8 cellular contexts compared by ENCODE assay signal in the genomic region with DNA sequence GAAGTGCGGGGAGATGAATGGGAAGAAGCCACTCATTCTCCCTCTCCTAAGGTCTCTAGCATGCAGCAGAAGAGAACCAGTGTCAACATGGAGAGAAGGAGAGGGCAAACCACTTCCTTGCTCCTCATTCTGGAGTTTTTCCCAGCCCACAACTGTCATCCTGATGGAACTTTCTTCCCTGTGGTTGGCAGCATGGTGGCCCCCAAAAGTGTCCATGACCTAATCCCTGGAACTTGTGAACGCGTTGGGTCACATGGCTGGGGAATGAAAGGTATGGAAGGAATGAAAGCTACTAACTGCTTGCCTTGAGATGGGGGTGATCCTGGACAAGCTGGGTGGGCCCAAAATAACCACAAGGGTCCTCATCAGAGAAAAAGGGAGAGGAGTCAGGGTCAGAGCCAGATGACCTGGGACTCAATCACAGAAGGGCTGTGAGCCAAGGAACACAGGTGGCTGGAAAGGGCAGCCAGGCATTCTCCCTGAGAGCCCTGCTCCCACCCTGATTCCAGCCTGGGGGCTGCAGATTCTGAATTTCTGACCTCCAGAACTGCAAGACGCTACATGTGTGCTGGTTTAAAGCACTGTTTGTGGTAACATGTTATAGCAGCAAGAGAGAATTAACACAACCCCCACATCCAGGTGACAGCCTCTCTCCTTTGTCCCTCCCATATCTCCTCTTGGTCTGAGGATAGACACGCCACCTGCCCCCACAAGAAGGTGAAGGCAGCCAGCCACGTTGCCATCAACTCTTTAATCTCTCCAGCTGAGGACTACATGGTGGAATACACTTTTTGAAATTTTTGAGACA.
A peak's percentile ranks its signal among the peaks of the same experiment; 100 is the strongest.
DNase-seq lines count a peak whose midpoint lies in the region; TF ChIP-seq lines count a peak whose summit lies in the region.

No MANE protein-coding gene starts in this region.

- peak overlapping the region; percentile 97 for H3K27ac Mint-ChIP-seq in nephron progenitor cell

- TF ChIP-seq CTCF in dorsolateral prefrontal cortex (IDR thresholded peaks at IDR 0.05 in 54 of 56, conservative IDR thresholded peaks at IDR 0.05 in 2 of 56; ENCODE audit: low read depth in 1 of 56, partially characterized antibody in 56 of 56) = no peak
- TF ChIP-seq CTCF in nephron progenitor cell (IDR thresholded peaks at IDR 0.05) = no peak

- peaks cover 48% of the 10 kb centered on the region for H3K4me1 ChIP-seq in BLaER1

- H3K36me3 ChIP-seq in BLaER1 = peaks cover 60% of the 10 kb centered on the region
- H3K36me3 ChIP-seq in MG63 = no peaks in the 10 kb centered on the region; the same call in 1 of the 2 replicates

- H3K9me3 ChIP-seq in BLaER1 (peaks cover 3% of the 10 kb centered on the region; the same call in 1 of the 2 replicates), MG63 (no peaks in the 10 kb centered on the region)

- no peaks in the 10 kb centered on the region for H3K27me3 ChIP-seq in BLaER1
- no peaks in the 10 kb centered on the region for H3K27me3 ChIP-seq in MG63
- no peaks in the 10 kb centered on the region for H3K27me3 ChIP-seq in dorsolateral prefrontal cortex

- peak overlapping the region; percentile 67 for H3K9ac ChIP-seq in BLaER1

- H3K27ac ChIP-seq in BLaER1 (peak overlapping the region; percentile 68), dorsolateral prefrontal cortex (peak overlapping the region in 58 of 59 donors; percentile 49 to 90 (median 80))

- H3K27me3 Mint-ChIP-seq in nephron progenitor cell (ENCODE audit: low read depth, poor library complexity) = peaks cover 3% of the 10 kb centered on the region

- peaks cover 57% of the 10 kb centered on the region for H3K36me3 Mint-ChIP-seq in nephron progenitor cell (ENCODE audit: low read depth)

- DNase-seq in MG63 (peak; percentile 31), dorsolateral prefrontal cortex (peak in 4 of 10 donors; percentile 10 to 36 (median 24)), nephron progenitor cell (no peak), cerebellar nuclear complex (lab: John Stamatoyannopoulos, UW) (no peak), DMS153 (lab: John Stamatoyannopoulos, UW) (no peak), medulla oblongata (ENCODE audit: extremely low spot score) (no peak), iPS-NIHi7 (ENCODE audit: extremely low spot score) (no peak)

- peak overlapping the region; percentile 80 for H3K4me2 ChIP-seq in BLaER1

- peaks cover 5% of the 10 kb centered on the region for H3K9me3 Mint-ChIP-seq in nephron progenitor cell

- intact Hi-C loops in dorsolateral prefrontal cortex (cut with DNase I) = loop anchor here in 1 of 2 donors (5.0 kb wide), 1 partner anchor 86 kb away; no protein-coding TSS in a partner anchor

- H4K20me1 ChIP-seq in BLaER1 = peaks cover 12% of the 10 kb centered on the region; the same call in 1 of the 2 replicates

- H3K4me1 Mint-ChIP-seq in nephron progenitor cell = peaks cover 34% of the 10 kb centered on the region

- H3K4me3 Mint-ChIP-seq in nephron progenitor cell = no peak overlapping the region

- H3K4me3 ChIP-seq in BLaER1 (no peak overlapping the region), MG63 (no peak overlapping the region), dorsolateral prefrontal cortex (peak overlapping the region in 49 of 59 donors; percentile 4 to 57 (median 30))

Comparison
In these comparisons a context has a peak if more than half of its experiments do, and no peak if none do; other contexts are left out.
1. H3K4me3 ChIP-seq: peak in dorsolateral prefrontal cortex (49 of 59); none in BLaER1 (single experiment) and MG63 (single experiment).